In genomic region chr13:49792550-49793324, GRCh38 we compare ENCODE assay signal across 1 cellular context.
TF ChIP-seq lines count a peak whose summit lies in the region.

TSS of gene KPNA3 (minus strand) at chr13:49792682. CDS start at chr13:49792506, 176 bp downstream.

TF ChIP-seq in HepG2, 621 proteins besides CTCF, POLR2A, EP300 and RAD21 (continued from another document and continues in another):
- TF ChIP-seq, protein P1, sequence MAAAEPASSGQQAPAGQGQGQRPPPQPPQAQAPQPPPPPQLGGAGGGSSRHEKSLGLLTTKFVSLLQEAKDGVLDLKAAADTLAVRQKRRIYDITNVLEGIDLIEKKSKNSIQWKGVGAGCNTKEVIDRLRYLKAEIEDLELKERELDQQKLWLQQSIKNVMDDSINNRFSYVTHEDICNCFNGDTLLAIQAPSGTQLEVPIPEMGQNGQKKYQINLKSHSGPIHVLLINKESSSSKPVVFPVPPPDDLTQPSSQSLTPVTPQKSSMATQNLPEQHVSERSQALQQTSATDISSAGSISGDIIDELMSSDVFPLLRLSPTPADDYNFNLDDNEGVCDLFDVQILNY (CRISPR knock-in tag; conservative IDR thresholded peaks at IDR 0.05): 0 out of 2 replicates have a peak, but pooled peaks have one; percentile 34
- TF ChIP-seq ZNF556 (CRISPR knock-in tag; IDR thresholded peaks at IDR 0.05; ENCODE audit: borderline replicate concordance) (peak; percentile 68), CCDC6 (CRISPR knock-in tag; IDR thresholded peaks at IDR 0.05) (no peak), ZNF83 (CRISPR knock-in tag; IDR thresholded peaks at IDR 0.05; ENCODE audit: borderline replicate concordance) (no peak), ZMAT3 (CRISPR knock-in tag; conservative IDR thresholded peaks at IDR 0.05) (0 out of 2 replicates have a peak, but pooled peaks have one; percentile 61), ZBTB3 (CRISPR knock-in tag; IDR thresholded peaks at IDR 0.05; ENCODE audit: borderline replicate concordance, low read depth) (0 out of 2 replicates have a peak, but pooled peaks have one; percentile 50), YY1 (IDR thresholded peaks at IDR 0.05; ENCODE audit: insufficient read depth, insufficient replicate concordance, low read depth, low read length) (peak; percentile 72), SMAD9 (CRISPR knock-in tag; IDR thresholded peaks at IDR 0.05) (no peak), RARG (CRISPR knock-in tag; IDR thresholded peaks at IDR 0.05; ENCODE audit: low read depth) (no peak), ZBTB43 (CRISPR knock-in tag; conservative IDR thresholded peaks at IDR 0.05) (peak; percentile 83), MTF1 (CRISPR knock-in tag; IDR thresholded peaks at IDR 0.05) (peak; percentile 65; the same call in 1 of the 2 replicates), MXD4 (CRISPR knock-in tag; IDR thresholded peaks at IDR 0.05) (peak; percentile 80; the same call in 1 of the 2 replicates), RFXANK (CRISPR knock-in tag; IDR thresholded peaks at IDR 0.05) (no peak), KAT2B (IDR thresholded peaks at IDR 0.05; ENCODE audit: borderline replicate concordance, low read depth, low read length) (no peak), DMTF1 (CRISPR knock-in tag; IDR thresholded peaks at IDR 0.05) (no peak), ZNF251 (CRISPR knock-in tag; IDR thresholded peaks at IDR 0.05) (no peak), REL (CRISPR knock-in tag; conservative IDR thresholded peaks at IDR 0.05) (0 out of 2 replicates have a peak, but pooled peaks have one; percentile 51), ZNF121 (CRISPR knock-in tag; IDR thresholded peaks at IDR 0.05) (0 out of 2 replicates have a peak, but pooled peaks have one; percentile 23), FOSL2 (CRISPR knock-in tag; IDR thresholded peaks at IDR 0.05) (peak; percentile 54), KAT7 (CRISPR knock-in tag; IDR thresholded peaks at IDR 0.05; ENCODE audit: borderline replicate concordance) (no peak; the same call in 1 of the 2 replicates), FOXA1 (IDR thresholded peaks at IDR 0.05) (no peak), FOXA1 (CRISPR knock-in tag; IDR thresholded peaks at IDR 0.05) (no peak), SIX1 (CRISPR knock-in tag; IDR thresholded peaks at IDR 0.05; ENCODE audit: borderline replicate concordance) (no peak), GABPB1 (CRISPR knock-in tag; IDR thresholded peaks at IDR 0.05) (peak; percentile 84), RARA (CRISPR knock-in tag; IDR thresholded peaks at IDR 0.05) (peak; percentile 37; the same call in 1 of the 2 replicates), FOXO1 (CRISPR knock-in tag; IDR thresholded peaks at IDR 0.05) (no peak), BRD4 (CRISPR knock-in tag; IDR thresholded peaks at IDR 0.05) (peak; percentile 67; the same call in 1 of the 2 replicates), TAF15 (IDR thresholded peaks at IDR 0.05; ENCODE audit: low read depth, low read length, poor library complexity, severe bottlenecking) (peak; percentile 62), NFRKB (IDR thresholded peaks at IDR 0.05) (no peak), FOXJ3 (CRISPR knock-in tag; IDR thresholded peaks at IDR 0.05; ENCODE audit: borderline replicate concordance) (peak; percentile 32; the same call in 1 of the 2 replicates), GABPA (IDR thresholded peaks at IDR 0.05; ENCODE audit: low read depth, low read length) (no peak), GABPA (CRISPR knock-in tag; IDR thresholded peaks at IDR 0.05; ENCODE audit: low read depth) (peak; percentile 61), HNF4G (IDR thresholded peaks at IDR 0.05; ENCODE audit: borderline replicate concordance, low read depth, low read length) (no peak), HNF4G (CRISPR knock-in tag; IDR thresholded peaks at IDR 0.05; ENCODE audit: borderline replicate concordance, low read depth) (no peak), TBX2 (CRISPR knock-in tag; IDR thresholded peaks at IDR 0.05; ENCODE audit: borderline replicate concordance) (peak; percentile 89), DDIT3 (CRISPR knock-in tag; IDR thresholded peaks at IDR 0.05) (no peak), BRCA1 (CRISPR knock-in tag; IDR thresholded peaks at IDR 0.05) (no peak), NFIC (IDR thresholded peaks at IDR 0.05; ENCODE audit: low read length) (no peak), RCOR2 (CRISPR knock-in tag; IDR thresholded peaks at IDR 0.05) (no peak), SCMH1 (CRISPR knock-in tag; IDR thresholded peaks at IDR 0.05; ENCODE audit: borderline replicate concordance) (no peak), JUND (CRISPR knock-in tag; IDR thresholded peaks at IDR 0.05) (no peak), ATF5 (CRISPR knock-in tag; IDR thresholded peaks at IDR 0.05; ENCODE audit: low read depth) (0 out of 2 replicates have a peak, but pooled peaks have one; percentile 18), ADNP (CRISPR knock-in tag; IDR thresholded peaks at IDR 0.05) (no peak), ZNF766 (CRISPR knock-in tag; IDR thresholded peaks at IDR 0.05; ENCODE audit: borderline replicate concordance) (0 out of 2 replicates have a peak, but pooled peaks have one; percentile 25)
- TF ChIP-seq, protein P2, sequence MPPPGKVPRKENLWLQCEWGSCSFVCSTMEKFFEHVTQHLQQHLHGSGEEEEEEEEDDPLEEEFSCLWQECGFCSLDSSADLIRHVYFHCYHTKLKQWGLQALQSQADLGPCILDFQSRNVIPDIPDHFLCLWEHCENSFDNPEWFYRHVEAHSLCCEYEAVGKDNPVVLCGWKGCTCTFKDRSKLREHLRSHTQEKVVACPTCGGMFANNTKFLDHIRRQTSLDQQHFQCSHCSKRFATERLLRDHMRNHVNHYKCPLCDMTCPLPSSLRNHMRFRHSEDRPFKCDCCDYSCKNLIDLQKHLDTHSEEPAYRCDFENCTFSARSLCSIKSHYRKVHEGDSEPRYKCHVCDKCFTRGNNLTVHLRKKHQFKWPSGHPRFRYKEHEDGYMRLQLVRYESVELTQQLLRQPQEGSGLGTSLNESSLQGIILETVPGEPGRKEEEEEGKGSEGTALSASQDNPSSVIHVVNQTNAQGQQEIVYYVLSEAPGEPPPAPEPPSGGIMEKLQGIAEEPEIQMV (CRISPR knock-in tag; IDR thresholded peaks at IDR 0.05; ENCODE audit: low read depth): peak; percentile 25; the same call in 1 of the 2 replicates
- TF ChIP-seq, protein P3, sequence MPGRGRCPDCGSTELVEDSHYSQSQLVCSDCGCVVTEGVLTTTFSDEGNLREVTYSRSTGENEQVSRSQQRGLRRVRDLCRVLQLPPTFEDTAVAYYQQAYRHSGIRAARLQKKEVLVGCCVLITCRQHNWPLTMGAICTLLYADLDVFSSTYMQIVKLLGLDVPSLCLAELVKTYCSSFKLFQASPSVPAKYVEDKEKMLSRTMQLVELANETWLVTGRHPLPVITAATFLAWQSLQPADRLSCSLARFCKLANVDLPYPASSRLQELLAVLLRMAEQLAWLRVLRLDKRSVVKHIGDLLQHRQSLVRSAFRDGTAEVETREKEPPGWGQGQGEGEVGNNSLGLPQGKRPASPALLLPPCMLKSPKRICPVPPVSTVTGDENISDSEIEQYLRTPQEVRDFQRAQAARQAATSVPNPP (CRISPR knock-in tag; IDR thresholded peaks at IDR 0.05): no peak
- TF ChIP-seq, protein P4, sequence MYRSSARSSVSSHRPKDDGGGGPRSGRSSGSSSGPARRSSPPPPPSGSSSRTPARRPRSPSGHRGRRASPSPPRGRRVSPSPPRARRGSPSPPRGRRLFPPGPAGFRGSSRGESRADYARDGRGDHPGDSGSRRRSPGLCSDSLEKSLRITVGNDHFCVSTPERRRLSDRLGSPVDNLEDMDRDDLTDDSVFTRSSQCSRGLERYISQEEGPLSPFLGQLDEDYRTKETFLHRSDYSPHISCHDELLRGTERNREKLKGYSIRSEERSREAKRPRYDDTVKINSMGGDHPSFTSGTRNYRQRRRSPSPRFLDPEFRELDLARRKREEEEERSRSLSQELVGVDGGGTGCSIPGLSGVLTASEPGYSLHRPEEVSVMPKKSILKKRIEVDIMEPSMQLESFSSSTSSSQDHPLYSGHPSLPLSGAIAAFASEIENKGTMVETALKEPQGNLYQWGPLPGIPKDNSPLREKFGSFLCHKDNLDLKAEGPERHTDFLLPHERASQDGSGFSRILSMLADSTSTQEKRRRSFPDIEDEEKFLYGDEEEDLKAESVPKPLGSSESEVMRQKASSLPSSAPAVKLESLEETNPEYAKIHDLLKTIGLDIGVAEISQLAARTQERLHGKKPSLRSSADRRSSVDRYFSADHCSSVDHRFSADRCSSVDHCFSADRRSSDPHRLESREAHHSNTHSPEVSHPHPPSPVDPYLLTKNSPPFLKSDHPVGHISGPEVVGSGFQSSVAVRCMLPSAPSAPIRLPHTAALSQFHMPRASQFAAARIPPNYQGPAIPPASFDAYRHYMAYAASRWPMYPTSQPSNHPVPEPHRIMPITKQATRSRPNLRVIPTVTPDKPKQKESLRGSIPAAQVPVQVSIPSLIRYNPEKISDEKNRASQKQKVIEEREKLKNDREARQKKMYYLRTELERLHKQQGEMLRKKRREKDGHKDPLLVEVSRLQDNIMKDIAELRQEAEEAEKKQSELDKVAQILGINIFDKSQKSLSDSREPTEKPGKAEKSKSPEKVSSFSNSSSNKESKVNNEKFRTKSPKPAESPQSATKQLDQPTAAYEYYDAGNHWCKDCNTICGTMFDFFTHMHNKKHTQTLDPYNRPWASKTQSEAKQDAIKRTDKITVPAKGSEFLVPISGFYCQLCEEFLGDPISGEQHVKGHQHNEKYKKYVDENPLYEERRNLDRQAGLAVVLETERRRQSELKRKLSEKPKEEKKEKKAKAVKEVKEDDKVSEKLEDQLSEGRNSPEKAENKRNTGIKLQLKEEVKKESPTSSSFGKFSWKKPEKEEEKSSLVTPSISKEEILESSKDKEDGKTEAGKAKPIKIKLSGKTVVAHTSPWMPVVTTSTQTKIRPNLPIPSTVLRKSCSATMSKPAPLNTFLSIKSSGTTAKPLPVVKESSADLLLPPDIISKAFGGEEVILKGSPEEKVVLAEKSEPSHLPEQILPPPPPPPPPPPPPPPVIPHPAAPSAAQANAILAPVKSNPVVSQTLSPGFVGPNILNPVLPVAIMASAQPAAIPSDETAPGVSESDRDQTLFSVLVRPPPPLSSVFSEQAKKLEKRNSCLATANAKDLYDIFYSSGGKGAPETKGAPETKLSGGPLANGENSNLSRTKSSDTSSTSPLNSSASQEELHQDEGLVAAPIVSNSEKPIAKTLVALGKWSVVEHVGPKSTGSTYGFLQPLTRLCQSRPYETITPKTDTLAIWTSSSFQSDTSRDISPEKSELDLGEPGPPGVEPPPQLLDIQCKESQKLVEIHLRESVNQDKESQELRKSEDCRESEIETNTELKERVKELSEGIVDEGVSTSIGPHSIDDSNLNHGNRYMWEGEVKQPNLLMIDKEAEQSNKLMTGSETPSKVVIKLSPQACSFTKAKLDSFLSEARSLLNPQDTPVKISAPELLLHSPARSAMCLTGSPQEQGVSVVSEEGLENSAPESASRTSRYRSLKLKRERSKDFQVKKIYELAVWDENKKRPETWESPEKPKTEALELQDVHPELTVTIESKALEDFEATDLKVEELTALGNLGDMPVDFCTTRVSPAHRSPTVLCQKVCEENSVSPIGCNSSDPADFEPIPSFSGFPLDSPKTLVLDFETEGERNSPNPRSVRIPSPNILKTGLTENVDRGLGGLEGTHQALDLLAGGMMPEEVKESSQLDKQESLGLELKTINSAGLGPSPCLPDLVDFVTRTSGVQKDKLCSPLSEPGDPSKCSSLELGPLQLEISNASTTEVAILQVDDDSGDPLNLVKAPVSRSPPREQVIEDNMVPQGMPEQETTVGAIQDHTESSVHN (CRISPR knock-in tag; IDR thresholded peaks at IDR 0.05): peak; percentile 44; the same call in 1 of the 2 replicates
